13 cellular contexts compared by ENCODE assay signal in the genomic region with DNA sequence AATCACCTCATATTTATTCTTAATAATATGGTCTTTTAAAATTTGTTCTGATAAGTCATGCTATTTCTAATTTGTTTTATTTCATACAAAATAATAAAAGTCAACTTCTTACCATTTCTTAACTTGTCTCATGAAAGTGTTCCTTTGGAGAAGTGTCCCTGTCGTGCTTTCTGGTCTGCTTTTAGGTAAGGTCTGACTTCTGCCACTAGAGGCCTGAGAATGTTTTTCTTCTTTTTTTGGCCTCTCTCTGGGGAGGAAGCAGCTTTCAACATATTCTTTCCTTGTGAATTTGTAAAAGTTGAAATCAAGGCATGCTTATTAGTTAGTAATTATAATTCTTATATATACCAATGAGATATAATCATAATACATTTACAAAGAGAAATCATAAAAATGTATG. TPM values are rescaled to one million over a fixed set of nuclear protein-coding genes. Genes with fewer than 3 reads are reported as not detected.
DNase-seq lines count a peak whose midpoint lies in the region; ATAC-seq, FAIRE-seq and TF ChIP-seq lines count a peak whose summit lies in the region.
"Had no signal": no experiment of that assay in that cellular context is flagged by ENCODE, and none has a peak within 500 bp of the region (broad histone marks: within the 10 kb centered on the region; RNA-seq: fewer than 3 reads in every experiment).

No MANE protein-coding gene starts in this region.

- POLR2A ChIA-PET in H1 (lab: Charles Lee; ENCODE audit: partially characterized antibody) = no interaction called here

- H2AK5ac ChIP-seq in H1 (ENCODE audit: low read depth, low read length) = no peak overlapping the region

- no peak overlapping the region for H3K4me3 ChIP-seq in heart left ventricle
- H3K4me3 ChIP-seq in H1 (ENCODE audit: extremely low read depth in 1 of 4, insufficient read depth in 2 of 4, low read depth in 3 of 4, low read length in 4 of 4) = no peak overlapping the region
- H3K4me3 ChIP-seq in thoracic aorta = no peak overlapping the region
- H3K4me3 ChIP-seq: SK-N-MC had no signal

- H3K56ac ChIP-seq in H1 (replicated peaks; ENCODE audit: insufficient read length, low read depth, low read length) = no peak overlapping the region

- intact Hi-C loops in heart left ventricle (cut with DNase I) (no loop called here), Right ventricle myocardium superior (cut with DNase I) (no loop called here)

- TF ChIP-seq POLR2A in heart left ventricle (IDR thresholded peaks at IDR 0.05) = no peak
- no peak for TF ChIP-seq POLR2A in H1 (IDR thresholded peaks at IDR 0.05; ENCODE audit: control extremely low read depth in 1 of 2, low read depth in 2 of 2, low read length in 2 of 2)

- no peak overlapping the region for H3K18ac ChIP-seq in H1 (ENCODE audit: extremely low read depth, low read length)

- H2BK20ac ChIP-seq in H1 (ENCODE audit: low read length) = no peak overlapping the region

- H4K91ac ChIP-seq in H1 (replicated peaks; ENCODE audit: insufficient read length, low read length) = no peak overlapping the region

- TF ChIP-seq CTCF in heart left ventricle (IDR thresholded peaks at IDR 0.05) (peak in 10 of 12 donors; percentile 13 to 50 (median 24)), H1 (IDR thresholded peaks at IDR 0.05; ENCODE audit: control extremely low read depth in 1 of 3, insufficient read depth in 1 of 3, low read depth in 1 of 3, low read length in 3 of 3) (peak in 2 of 3 experiments; percentile 31 to 50; a peak in 3 of 4 replicates), thoracic aorta (IDR thresholded peaks at IDR 0.05) (peak; percentile 54)

- no peak overlapping the region for H2BK15ac ChIP-seq in H1 (ENCODE audit: low read length)

- H2BK5ac ChIP-seq in H1 (ENCODE audit: low read depth, low read length) = no peak overlapping the region

- H3K79me1 ChIP-seq in H1 (ENCODE audit: low read depth, low read length) = no peaks in the 10 kb centered on the region

- H3K4me2 ChIP-seq in H1 (ENCODE audit: insufficient read depth in 1 of 2, low read depth in 2 of 2, low read length in 2 of 2) = no peak overlapping the region

- H3K14ac ChIP-seq in H1 (ENCODE audit: insufficient read length) = no peak overlapping the region

- H3K27ac ChIP-seq in heart left ventricle = no peak overlapping the region
- H3K27ac ChIP-seq in H1 (ENCODE audit: low read depth, low read length) = no peak overlapping the region
- H3K27ac ChIP-seq in thoracic aorta = peak overlapping the region in 1 of 2 donors; percentile 40
- H3K27ac ChIP-seq: SK-N-MC had no signal

- no peak overlapping the region for H2AFZ ChIP-seq in H1 (ENCODE audit: low read length)

- FAIRE-seq in H1 (lab: Jason Lieb, UNC) = peak; percentile 50
- FAIRE-seq: keratinocyte had no signal

- no peaks in the 10 kb centered on the region for H3K23me2 ChIP-seq in H1 (ENCODE audit: low read depth, low read length)

- H3K36me3 ChIP-seq in heart left ventricle = no peaks in the 10 kb centered on the region
- H3K36me3 ChIP-seq in H1 (ENCODE audit: control insufficient read depth in 2 of 4, insufficient read depth in 4 of 4, low read length in 3 of 4) = no peaks in the 10 kb centered on the region
- H3K36me3 ChIP-seq in thoracic aorta = no peaks in the 10 kb centered on the region

- H3K79me2 ChIP-seq in H1 (ENCODE audit: control insufficient read depth in 1 of 2, insufficient read depth in 2 of 2, low read length in 2 of 2) = no peaks in the 10 kb centered on the region

- H3K23ac ChIP-seq in H1 (ENCODE audit: insufficient read length) = no peak overlapping the region

- CTCF ChIA-PET in H1 (lab: Charles Lee; ENCODE audit: partially characterized antibody) = interaction anchor here (0.6 to 4.0 kb wide), 7 partner anchors 9 to 1184 kb away, joined by 3 to 12 read pairs (median 3); partner anchors contain the start of gene MAP2

- no peak for TF ChIP-seq EP300 in H1 (IDR thresholded peaks at IDR 0.05; ENCODE audit: borderline replicate concordance in 1 of 2, low read depth in 2 of 2, low read length in 2 of 2)

- H3K9me3 ChIP-seq in heart left ventricle (peaks cover 0 to 4% (median 0%) of the 10 kb centered on the region in 12 donors), H1 (ENCODE audit: insufficient read depth in 2 of 2, low read depth in 1 of 2, low read length in 1 of 2) (no peaks in the 10 kb centered on the region), thoracic aorta (no peaks in the 10 kb centered on the region)

- WGBS in heart left ventricle, 4 donors = 33 to 65% (median 42%) methylated on average over 1 of the region's 1 CpG
- 59% methylated on average over 1 of the region's 1 CpG; no CpG with 5 or more reads in 1 of the 2 experiments for WGBS in H1 (ENCODE audit: extremely low coverage in 1 of 2, insufficient coverage in 1 of 2, insufficient read length in 1 of 2, insufficient replicate concordance in 2 of 2, low coverage in 1 of 2, low lambda C conversion rate in 2 of 2, missing lambda C conversion rate in 1 of 2), 2 experiments

- no peak overlapping the region for H2BK120ac ChIP-seq in H1 (replicated peaks; ENCODE audit: low read depth, low read length)

- H2BK12ac ChIP-seq in H1 (ENCODE audit: low read depth, low read length) = no peak overlapping the region

- DNase-seq in heart left ventricle = no peak
- no peak for DNase-seq in Right ventricle myocardium superior
- DNase-seq in MV-4-11 (lab: John Stamatoyannopoulos, UW) = peak; percentile 8
- no peak for DNase-seq in H1 (ENCODE audit: low read depth in 1 of 2, low spot score in 2 of 2)
- no peak for DNase-seq in thoracic aorta (ENCODE audit: low spot score)
- no peak for DNase-seq in KG1 (lab: John Stamatoyannopoulos, UW)
- DNase-seq: activated CD8-positive, alpha-beta T cell treated with anti-CD3 and anti-CD28 coated beads, Interleukin-2, amount 10 ng/mL, durations not matched to agents 7 days and 5 days; activated naive CD8-positive, alpha-beta T cell treated with anti-CD3 and anti-CD28 coated beads for 36 hours; NCI-H2081 had no signal

- H4K20me1 ChIP-seq in H1 (replicated peaks in 1 of 2; ENCODE audit: control insufficient read depth in 1 of 2, insufficient read depth in 2 of 2, low read length in 2 of 2) = no peaks in the 10 kb centered on the region

- H4K8ac ChIP-seq in H1 (ENCODE audit: extremely low read depth, insufficient read depth, low read length) = no peak overlapping the region

- H4K5ac ChIP-seq in H1 (ENCODE audit: insufficient read length, low read depth, low read length) = no peak overlapping the region

- H3K27me3 ChIP-seq in heart left ventricle (no peaks in the 10 kb centered on the region), H1 (replicated peaks in 1 of 4; ENCODE audit: control insufficient read depth in 3 of 4, extremely low read depth in 1 of 4, insufficient read depth in 3 of 4, low read length in 3 of 4) (no peaks in the 10 kb centered on the region), thoracic aorta (replicated peaks; ENCODE audit: insufficient read depth) (no peaks in the 10 kb centered on the region)

- H3K4ac ChIP-seq in H1 (replicated peaks; ENCODE audit: insufficient read length, low read depth, low read length) = no peak overlapping the region

- no peak for ATAC-seq in heart left ventricle
- ATAC-seq in Right ventricle myocardium superior (ENCODE audit: poor library complexity) = no peak
- ATAC-seq in thoracic aorta (ENCODE audit: insufficient number of reproducible peaks, low FRiP score, low read depth) = no peak
- ATAC-seq in GM19463 (IDR thresholded peaks at IDR 0.05; ENCODE audit: unreplicated experiment) = no peak
- ATAC-seq in GM21576 (IDR thresholded peaks at IDR 0.05; ENCODE audit: unreplicated experiment) = no peak
- ATAC-seq: activated CD8-positive, alpha-beta T cell treated with anti-CD3 and anti-CD28 coated beads, Interleukin-2, amount 10 ng/mL, durations not matched to agents 7 days and 5 days had no signal

- H3K4me1 ChIP-seq in heart left ventricle (peaks cover 0 to 22% (median 2%) of the 10 kb centered on the region in 12 donors), H1 (replicated peaks in 1 of 4; ENCODE audit: control insufficient read depth in 3 of 4, insufficient read depth in 4 of 4, low read length in 3 of 4) (peaks cover 0 to under 1% (median 0%) of the 10 kb centered on the region in 4 experiments; a peak in 2 of 7 replicates), thoracic aorta (ENCODE audit: control insufficient read depth in 1 of 2, low read depth in 2 of 2) (peaks cover 18 to 32% of the 10 kb centered on the region in 2 donors)

- peak; percentile 13 to 29; a peak in 2 of 4 replicates for TF ChIP-seq RAD21 in H1 (IDR thresholded peaks at IDR 0.05 in 1 of 2, conservative IDR thresholded peaks at IDR 0.05 in 1 of 2; ENCODE audit: low read depth in 2 of 2, low read length in 2 of 2)

- H3K9ac ChIP-seq in H1 (replicated peaks in 1 of 4; ENCODE audit: extremely low read depth in 1 of 4, low read depth in 3 of 4, low read length in 3 of 4) = no peak overlapping the region

RNA-seq across cellular contexts. Expression of gene MAP2, which starts 39.4 kb away (rescaled TPM):
- total RNA-seq in heart left ventricle (10 to 100 TPM in 2 of 9 donors, 1 to 10 TPM in 7; 5.5 to 19.3 (median 8.9) TPM), Right ventricle myocardium superior (2.8 TPM), thoracic aorta (10 to 100 TPM; 51.6 to 68.8 TPM)
- polyA plus RNA-seq in heart left ventricle (10 to 100 TPM in 1 of 2 donors, 1 to 10 TPM in 1; 3.2 to 11.3 TPM), H1 (2011; rRNA removed) (7.2 and 9.4 TPM in 2 replicates)
- 4.6 and 5.9 TPM in 2 replicates for total RNA-seq in H1 (2021; fragmentation: NEBNext Ultra II Directional; extraction: Animal tissue kit (Norgen Biotek cat#: 25700))
- polyA plus RNA-seq in H1 (2011; cell fraction: cytosol; rRNA removed) = 4.1 TPM
- 12.9 TPM for polyA plus RNA-seq in H1 (2011; cell fraction: nucleus; rRNA removed)
- polyA plus RNA-seq in H1 (2012, experiment 1 of 2) = 6.6 to 8.3 TPM (median 8.0 TPM) in 4 replicates
- polyA plus RNA-seq in H1 (2012, experiment 2 of 2) = 1.5 TPM
- 3.8 TPM for polyA plus RNA-seq in H1 (2013, experiment 1 of 2)
- 3.1 TPM for polyA plus RNA-seq in H1 (2013, experiment 2 of 2)
- polyA minus RNA-seq in H1 (2011; rRNA and poly(A)+ RNA removed) = 14.0 and 22.9 TPM in 2 replicates
- polyA minus RNA-seq in H1 (2011; cell fraction: cytosol; rRNA and poly(A)+ RNA removed) = 7.4 TPM
- 17.3 TPM for polyA minus RNA-seq in H1 (2011; cell fraction: nucleus; rRNA and poly(A)+ RNA removed)
- total RNA-seq: activated CD8-positive, alpha-beta T cell treated with anti-CD3 and anti-CD28 coated beads, Interleukin-2, amount 10 ng/mL, durations not matched to agents 7 days and 5 days had no signal
